31 cellular contexts compared by ENCODE assay signal in the genomic region with DNA sequence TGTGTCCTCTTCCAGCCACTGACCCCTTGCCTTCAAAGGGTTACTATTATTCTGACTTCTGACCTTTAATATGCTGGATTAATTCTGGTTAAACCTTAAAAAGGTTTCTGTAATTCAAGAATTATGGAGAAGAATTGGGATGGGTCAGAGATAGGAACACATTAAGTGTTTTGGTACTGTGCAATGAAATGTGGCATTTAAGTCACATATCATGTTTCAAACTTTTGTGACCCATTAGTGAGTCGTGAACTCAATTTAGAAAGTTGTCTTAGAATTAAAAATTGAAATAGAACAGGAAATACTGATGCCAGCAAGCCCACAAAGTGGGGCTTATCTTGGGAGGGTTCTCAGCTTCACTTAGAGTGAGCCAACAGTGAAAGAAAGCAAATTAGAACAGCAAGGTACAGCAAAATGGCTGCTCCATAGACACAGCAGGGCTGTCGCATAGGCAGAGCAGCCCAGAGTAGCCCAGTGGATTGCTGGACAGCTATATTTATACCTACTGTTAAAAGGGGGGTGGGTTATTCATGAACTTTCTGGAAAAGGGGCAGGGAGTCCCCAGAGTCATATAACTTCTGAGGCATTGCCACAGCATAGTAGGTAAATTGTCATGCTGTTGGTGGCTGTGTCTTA.
"Had no signal": no experiment of that assay in that cellular context is flagged by ENCODE, and none has a peak within 500 bp of the region (broad histone marks: within the 10 kb centered on the region; RNA-seq: fewer than 3 reads in every experiment).

No MANE protein-coding gene starts in this region.

- H3K4me3 Mint-ChIP-seq: activated CD4-positive, alpha-beta memory T cell treated with anti-CD3 and anti-CD28 coated beads, Interleukin-2, amount 10 ng/mL, durations not matched to agents 7 days and 5 days; activated CD4-positive, alpha-beta T cell treated with anti-CD3 and anti-CD28 coated beads, Interleukin-2, amount 10 ng/mL, durations not matched to agents 7 days and 5 days; activated naive CD4-positive, alpha-beta T cell treated with anti-CD3 and anti-CD28 coated beads for 36 hours; activated naive CD4-positive, alpha-beta T cell treated with anti-CD3 and anti-CD28 coated beads, Interleukin-2, amount 50 U/mL, for 24 hours; activated naive CD8-positive, alpha-beta T cell treated with anti-CD3 and anti-CD28 coated beads for 36 hours; activated naive CD8-positive, alpha-beta T cell treated with anti-CD3 and anti-CD28 coated beads, Interleukin-2, amount 50 U/mL, for 24 hours; activated T-helper 1 cell treated with anti-CD3 and anti-CD28 coated beads, Interleukin-12 subunit alpha, Interleukin-12 subunit beta, Interleukin-2, Interleukin-4 antibody, amounts not matched to agents 30 ng/mL and 10 ng/mL and 1 ng/mL, durations not matched to agents 14 hours and 24 hours and 36 hours; effector memory CD8-positive, alpha-beta T cell; WTC11 had no signal

- H3K27me3 ChIP-seq: adrenal gland, body of pancreas, esophagus muscularis mucosa, foreskin keratinocyte had no signal

- H3K36me3 ChIP-seq: adrenal gland had no signal

- H3K4me1 ChIP-seq: adrenal gland, esophagus muscularis mucosa, foreskin keratinocyte had no signal

- H3K27ac ChIP-seq: adrenal gland, body of pancreas, esophagus muscularis mucosa, foreskin keratinocyte, VCaP had no signal

- H3K27ac Mint-ChIP-seq: activated CD4-positive, alpha-beta memory T cell treated with anti-CD3 and anti-CD28 coated beads, Interleukin-2, amount 10 ng/mL, durations not matched to agents 7 days and 5 days; activated CD4-positive, alpha-beta T cell treated with anti-CD3 and anti-CD28 coated beads, Interleukin-2, amount 10 ng/mL, durations not matched to agents 7 days and 5 days; activated naive CD4-positive, alpha-beta T cell treated with anti-CD3 and anti-CD28 coated beads for 36 hours; activated naive CD4-positive, alpha-beta T cell treated with anti-CD3 and anti-CD28 coated beads, Interleukin-2, amount 50 U/mL, for 24 hours; activated naive CD8-positive, alpha-beta T cell treated with anti-CD3 and anti-CD28 coated beads for 36 hours; activated naive CD8-positive, alpha-beta T cell treated with anti-CD3 and anti-CD28 coated beads, Interleukin-2, amount 50 U/mL, for 24 hours; activated T-helper 1 cell treated with anti-CD3 and anti-CD28 coated beads, Interleukin-12 subunit alpha, Interleukin-12 subunit beta, Interleukin-2, Interleukin-4 antibody, amounts not matched to agents 30 ng/mL and 10 ng/mL and 1 ng/mL, durations not matched to agents 14 hours and 24 hours and 36 hours; activated T-helper 2 cell treated with anti-CD3 and anti-CD28 coated beads, Interferon-gamma antibody, Interleukin-2, Interleukin-4, amounts not matched to agents 10 μg/mL and 5 μg/mL and 100 μg/mL, durations not matched to agents 14 hours and 24 hours and 36 hours; WTC11 had no signal

- H3K36me3 Mint-ChIP-seq: activated naive CD8-positive, alpha-beta T cell treated with anti-CD3 and anti-CD28 coated beads for 36 hours; WTC11 had no signal

- H3K9me3 Mint-ChIP-seq: activated CD4-positive, alpha-beta memory T cell treated with anti-CD3 and anti-CD28 coated beads, Interleukin-2, amount 10 ng/mL, durations not matched to agents 7 days and 5 days; activated CD4-positive, alpha-beta T cell treated with anti-CD3 and anti-CD28 coated beads, Interleukin-2, amount 10 ng/mL, durations not matched to agents 7 days and 5 days; activated naive CD4-positive, alpha-beta T cell treated with anti-CD3 and anti-CD28 coated beads for 36 hours; activated naive CD4-positive, alpha-beta T cell treated with anti-CD3 and anti-CD28 coated beads, Interleukin-2, amount 50 U/mL, for 24 hours; activated naive CD8-positive, alpha-beta T cell treated with anti-CD3 and anti-CD28 coated beads for 36 hours; activated naive CD8-positive, alpha-beta T cell treated with anti-CD3 and anti-CD28 coated beads, Interleukin-2, amount 50 U/mL, for 24 hours; activated T-helper 1 cell treated with anti-CD3 and anti-CD28 coated beads, Interleukin-12 subunit alpha, Interleukin-12 subunit beta, Interleukin-2, Interleukin-4 antibody, amounts not matched to agents 30 ng/mL and 10 ng/mL and 1 ng/mL, durations not matched to agents 14 hours and 24 hours and 36 hours; activated T-helper 2 cell treated with anti-CD3 and anti-CD28 coated beads, Interferon-gamma antibody, Interleukin-2, Interleukin-4, amounts not matched to agents 10 μg/mL and 5 μg/mL and 100 μg/mL, durations not matched to agents 14 hours and 24 hours and 36 hours; effector memory CD8-positive, alpha-beta T cell; WTC11 had no signal

- DNase-seq: activated CD4-positive, alpha-beta memory T cell treated with anti-CD3 and anti-CD28 coated beads, Interleukin-2, amount 10 ng/mL, durations not matched to agents 7 days and 5 days; activated CD4-positive, alpha-beta T cell treated with anti-CD3 and anti-CD28 coated beads for 1 hour; activated CD4-positive, alpha-beta T cell treated with anti-CD3 and anti-CD28 coated beads for 4 hours; activated CD4-positive, alpha-beta T cell treated with anti-CD3 and anti-CD28 coated beads, Interleukin-2, amount 10 ng/mL, durations not matched to agents 7 days and 5 days; activated CD4-positive, alpha-beta T cell treated with anti-CD3 and anti-CD28 coated beads, Interleukin-2, amount 50 U/mL, for 4 hours; activated CD8-positive, alpha-beta memory T cell treated with anti-CD3 and anti-CD28 coated beads, Interleukin-2, amount 50 U/mL, for 48 hours; activated effector memory CD4-positive, alpha-beta T cell treated with anti-CD3 and anti-CD28 coated beads, Interleukin-2, amount 50 U/mL, for 16 hours; activated naive CD4-positive, alpha-beta T cell treated with anti-CD3 and anti-CD28 coated beads for 36 hours; activated naive CD8-positive, alpha-beta T cell treated with anti-CD3 and anti-CD28 coated beads for 36 hours; activated naive CD8-positive, alpha-beta T cell treated with anti-CD3 and anti-CD28 coated beads, Interleukin-2, amount 50 U/mL, for 24 hours; activated T-cell treated with anti-CD3 and anti-CD28 coated beads for 4 hours; activated T-cell treated with anti-CD3 and anti-CD28 coated beads, Interleukin-2, amount 50 U/mL, for 48 hours; adrenal gland; amygdala; aorta; body of pancreas; caudate nucleus; cortex of kidney; dermis blood vessel endothelial cell; effector CD4-positive, alpha-beta T cell; effector memory CD8-positive, alpha-beta T cell; erythroblast; foreskin keratinocyte; head of caudate nucleus; T-helper 2 cell had no signal

- H3K4me1 Mint-ChIP-seq: activated CD4-positive, alpha-beta memory T cell treated with anti-CD3 and anti-CD28 coated beads, Interleukin-2, amount 10 ng/mL, durations not matched to agents 7 days and 5 days; activated CD4-positive, alpha-beta T cell treated with anti-CD3 and anti-CD28 coated beads, Interleukin-2, amount 10 ng/mL, durations not matched to agents 7 days and 5 days; activated naive CD8-positive, alpha-beta T cell treated with anti-CD3 and anti-CD28 coated beads for 36 hours; activated naive CD8-positive, alpha-beta T cell treated with anti-CD3 and anti-CD28 coated beads, Interleukin-2, amount 50 U/mL, for 24 hours had no signal

- H3K9me3 ChIP-seq: adrenal gland, body of pancreas, esophagus muscularis mucosa had no signal

- ATAC-seq: activated naive CD8-positive, alpha-beta T cell treated with anti-CD3 and anti-CD28 coated beads, Interleukin-2, amount 50 U/mL, for 24 hours; body of pancreas; effector memory CD8-positive, alpha-beta T cell; foreskin keratinocyte; WTC11 had no signal

- H3K4me3 ChIP-seq: adrenal gland, body of pancreas, esophagus muscularis mucosa had no signal

- H3K27me3 Mint-ChIP-seq: activated CD4-positive, alpha-beta memory T cell treated with anti-CD3 and anti-CD28 coated beads, Interleukin-2, amount 10 ng/mL, durations not matched to agents 7 days and 5 days; activated CD4-positive, alpha-beta T cell treated with anti-CD3 and anti-CD28 coated beads, Interleukin-2, amount 10 ng/mL, durations not matched to agents 7 days and 5 days; activated naive CD4-positive, alpha-beta T cell treated with anti-CD3 and anti-CD28 coated beads, Interleukin-2, amount 50 U/mL, for 24 hours; activated naive CD8-positive, alpha-beta T cell treated with anti-CD3 and anti-CD28 coated beads for 36 hours; activated naive CD8-positive, alpha-beta T cell treated with anti-CD3 and anti-CD28 coated beads, Interleukin-2, amount 50 U/mL, for 24 hours; effector memory CD8-positive, alpha-beta T cell had no signal
